In the genomic region with DNA sequence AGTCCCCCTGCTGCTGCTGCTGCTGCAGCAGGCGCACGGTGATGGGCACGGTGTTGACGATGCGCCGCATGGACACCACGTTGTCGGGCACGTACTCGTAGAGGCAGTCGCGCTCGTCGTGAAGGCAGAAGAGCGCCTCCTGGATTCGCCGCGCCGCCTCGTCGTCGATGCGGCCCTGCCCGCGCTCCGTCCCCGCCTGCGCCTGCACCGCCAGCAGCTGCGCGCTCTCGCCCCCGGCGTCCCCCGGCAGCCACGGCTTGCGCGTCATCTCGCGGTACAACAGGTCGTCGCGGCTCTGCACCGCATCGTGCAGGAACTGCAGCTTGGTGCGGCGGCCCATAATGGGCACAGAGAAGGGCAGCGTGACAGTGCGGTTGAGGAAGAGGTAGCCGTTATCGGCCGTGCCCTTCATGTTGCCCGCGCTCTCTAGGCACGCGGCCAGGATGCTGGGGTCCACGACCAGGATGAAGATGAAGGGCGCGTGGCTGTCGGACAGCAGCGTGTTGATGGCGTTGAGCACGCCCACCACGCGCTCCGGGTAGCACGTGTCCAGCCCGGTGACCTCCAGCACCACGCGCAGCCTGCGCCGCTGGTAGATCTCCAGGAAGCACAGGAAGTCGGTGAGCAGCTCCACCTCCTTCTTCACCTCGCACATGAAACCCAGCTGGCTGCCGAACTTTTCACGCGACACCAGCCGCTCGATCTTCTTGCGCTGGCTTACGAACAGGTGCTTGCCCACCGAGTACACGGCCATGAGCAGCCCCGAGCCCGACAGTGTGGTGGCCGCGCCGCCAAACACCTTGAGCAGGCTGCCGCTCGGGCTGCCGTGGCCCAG, we compare ENCODE assay signal across 9 cellular contexts. TPM values are rescaled to one million over a fixed set of nuclear protein-coding genes. Genes with fewer than 3 reads are reported as not detected.
DNase-seq lines count a peak whose midpoint lies in the region; ATAC-seq, FAIRE-seq and TF ChIP-seq lines count a peak whose summit lies in the region.
"Had no signal": no experiment of that assay in that cellular context is flagged by ENCODE, and none has a peak within 500 bp of the region (broad histone marks: within the 10 kb centered on the region; RNA-seq: fewer than 3 reads in every experiment).

No MANE protein-coding gene starts in this region.

- peaks cover 0 to 17% of the 10 kb centered on the region in 2 experiments; a peak in 1 of 4 replicates for H3K4me1 ChIP-seq in SK-N-SH (ENCODE audit: control insufficient read depth in 1 of 2, insufficient read depth in 2 of 2, low read depth in 1 of 2, low read length in 1 of 2)
- peaks cover 14% of the 10 kb centered on the region for H3K4me1 ChIP-seq in GM12878 (ENCODE audit: control insufficient read depth, insufficient read depth, low read length)

- ATAC-seq in GM12878 = peak; percentile 35
- ATAC-seq in left lobe of liver = peak; percentile 41

- in situ Hi-C loops in GM12878 (cut with MboI) (no loop called here), KBM-7 (cut with MboI; ENCODE audit: low pct_unique_long_range_greater_than_20kb, low sequenced_read_pairs) (no loop called here)

- no TSS peak for BruUV-seq in GM12878 (replicated peaks; lab: Mats Ljungman, UMichigan)

- intact Hi-C loops in GM12878 (cut with micrococcal nuclease; ENCODE audit: unreplicated experiment) = no loop called here

- WGBS in SK-N-SH (ENCODE audit: low lambda C conversion rate) = 40% methylated on average over 72 of the region's 91 CpGs
- 33% methylated on average over 81 of the region's 91 CpGs for WGBS in GM12878 (ENCODE audit: insufficient coverage, insufficient replicate concordance, low lambda C conversion rate, missing lambda C conversion rate)

- RAD21 ChIA-PET in GM12878 (lab: Charles Lee; ENCODE audit: unreplicated experiment) = interaction anchor here (1.8 kb wide), 1 partner anchor 12 kb away, joined by 9 read pairs; no protein-coding TSS in a partner anchor

- peak overlapping the region in 1 of 2 experiments; percentile 13; a peak in 1 of 4 replicates for H3K4me3 ChIP-seq in SK-N-SH (ENCODE audit: low read depth in 2 of 2, low read length in 1 of 2)
- peak overlapping the region; percentile 5; the same call in 1 of the 2 replicates for H3K4me3 ChIP-seq in GM12878

- H3K9me3 ChIP-seq in SK-N-SH (no peaks in the 10 kb centered on the region), GM12878 (replicated peaks; ENCODE audit: control insufficient read depth, insufficient read depth, low read length) (no peaks in the 10 kb centered on the region; the same call in 2 of the 3 replicates)

- POLR2A ChIA-PET in SK-N-SH (lab: Yijun Ruan, JAX) (no interaction called here), GM12878 (lab: Charles Lee) (interaction anchor here (0.5 to 0.6 kb wide), 2 partner anchors 125 to 599 kb away, joined by 3 read pairs; no protein-coding TSS in a partner anchor)

- TF ChIP-seq POLR2A in GM12878 (IDR thresholded peaks at IDR 0.05; ENCODE audit: low read depth, low read length) = no peak; the same call in 1 of the 2 replicates

- no peak overlapping the region for H3K27ac ChIP-seq in SK-N-SH (ENCODE audit: low read depth in 2 of 2, low read length in 1 of 2)
- no peak overlapping the region for H3K27ac ChIP-seq in GM12878 (ENCODE audit: control insufficient read depth, insufficient read depth)

- H2AFZ ChIP-seq in SK-N-SH (ENCODE audit: low read depth) = no peak overlapping the region
- peak overlapping the region; percentile 20 for H2AFZ ChIP-seq in GM12878 (ENCODE audit: control insufficient read depth, low read depth, low read length)

- no peaks in the 10 kb centered on the region; the same call in 1 of the 2 replicates for H3K27me3 ChIP-seq in SK-N-SH (ENCODE audit: insufficient read depth)
- peaks cover 5 to 9% of the 10 kb centered on the region in 2 experiments; a peak in 3 of 4 replicates for H3K27me3 ChIP-seq in GM12878 (replicated peaks in 1 of 2; ENCODE audit: control insufficient read depth in 2 of 2, insufficient read depth in 2 of 2, low read length in 1 of 2)

- H3K9me2 ChIP-seq in SK-N-SH = no peaks in the 10 kb centered on the region

- FAIRE-seq in GM12878 (lab: Jason Lieb, UNC) = no peak
- FAIRE-seq: colon had no signal

- H3K36me3 ChIP-seq in SK-N-SH (replicated peaks in 1 of 2; ENCODE audit: control insufficient read depth in 1 of 2, insufficient read depth in 2 of 2, low read length in 1 of 2) (no peaks in the 10 kb centered on the region), GM12878 (ENCODE audit: control insufficient read depth in 2 of 2, insufficient read depth in 2 of 2, low read length in 1 of 2) (no peaks in the 10 kb centered on the region)

- H3K9ac ChIP-seq in SK-N-SH = no peak overlapping the region
- no peak overlapping the region for H3K9ac ChIP-seq in GM12878 (ENCODE audit: control insufficient read depth, insufficient read depth, low read length)

- H3K4me2 ChIP-seq in SK-N-SH (peak overlapping the region; percentile 37; the same call in 1 of the 2 replicates), GM12878 (ENCODE audit: control insufficient read depth, insufficient read depth) (peak overlapping the region; percentile 74)

- H3K79me2 ChIP-seq in SK-N-SH (ENCODE audit: insufficient read depth) (no peaks in the 10 kb centered on the region), GM12878 (ENCODE audit: control insufficient read depth, insufficient read depth, low read length) (no peaks in the 10 kb centered on the region)

- H4K20me1 ChIP-seq in SK-N-SH (ENCODE audit: insufficient read depth) (no peaks in the 10 kb centered on the region), GM12878 (ENCODE audit: control insufficient read depth, insufficient read depth) (no peaks in the 10 kb centered on the region)

- TF ChIP-seq CTCF in SK-N-SH (IDR thresholded peaks at IDR 0.05) (peak; percentile 21), GM12878 (IDR thresholded peaks at IDR 0.05 in 2 of 3, conservative IDR thresholded peaks at IDR 0.05 in 1 of 3; ENCODE audit: control insufficient read depth in 2 of 3, extremely low read depth in 1 of 3, insufficient read depth in 1 of 3, low read depth in 3 of 3, low read length in 3 of 3) (no peak)

- CTCF ChIA-PET in SK-N-SH (lab: Yijun Ruan, JAX) = interaction anchor here (0.8 to 4.1 kb wide), 12 partner anchors 9 to 187 kb away, joined by 3 to 21 read pairs (median 4); no protein-coding TSS in a partner anchor
- CTCF ChIA-PET in GM12878 (lab: Yijun Ruan, JAX) = interaction anchor here (1.1 kb wide), 1 partner anchor 35 kb away, joined by 3 read pairs; no protein-coding TSS in a partner anchor

- TF ChIP-seq RAD21 in SK-N-SH (IDR thresholded peaks at IDR 0.05; ENCODE audit: low read length) (no peak), GM12878 (IDR thresholded peaks at IDR 0.05; ENCODE audit: insufficient read depth, low read depth, low read length) (no peak)

- DNase-seq in COR-L47 (lab: John Stamatoyannopoulos, UW) = peak; percentile 33
- peak; percentile 80 for DNase-seq in SK-N-SH
- DNase-seq in GM12878 (ENCODE audit: low read depth, low spot score) = no peak
- DNase-seq in left lobe of liver (ENCODE audit: low spot score) = no peak
- peak; percentile 21 to 34 (median 23) for DNase-seq in stimulated activated CD4-positive, alpha-beta T cell treated with anti-CD3 and anti-CD28 coated beads, TNF-alpha, amount 100 ng/mL, for 4 hours (ENCODE audit: low read depth in 3 of 3)
- DNase-seq in KBM-7 = no peak
- no peak for DNase-seq in dedifferentiated amniotic fluid mesenchymal stem cell (ENCODE audit: extremely low spot score)
- DNase-seq in NOMO-1 (lab: John Stamatoyannopoulos, UW; ENCODE audit: unreplicated experiment in 2 of 2) = no peak

- TF ChIP-seq EP300 in SK-N-SH (IDR thresholded peaks at IDR 0.05; ENCODE audit: borderline replicate concordance in 1 of 2, low read depth in 1 of 2, low read length in 1 of 2) = no peak
- TF ChIP-seq EP300 in GM12878 (IDR thresholded peaks at IDR 0.05; ENCODE audit: borderline replicate concordance in 1 of 2, control insufficient read depth in 1 of 2, low read depth in 2 of 2, low read length in 2 of 2) = no peak

- H3F3A ChIP-seq in SK-N-SH (replicated peaks; ENCODE audit: insufficient read depth) = no peaks in the 10 kb centered on the region

- SMC1A ChIA-PET in GM12878 (lab: Charles Lee; ENCODE audit: uncharacterized antibody, unreplicated experiment) = no interaction called here

RNA-seq across cellular contexts. Expression of a gene that starts 8.1 kb away (rescaled TPM):
- 0.06 and 0.12 TPM in 2 replicates for polyA plus RNA-seq in SK-N-SH (2012; rRNA removed)
- 0.03 and 0.04 TPM in 2 replicates for polyA plus RNA-seq in SK-N-SH (2012; cell fraction: cytosol; rRNA removed)
- 0.97 and 1.9 TPM in 2 replicates for polyA plus RNA-seq in SK-N-SH (2012; cell fraction: nucleus; rRNA removed)
- total RNA-seq in GM12878 (2013; cell fraction: nucleolus; rRNA removed) = 1.4 and 1.6 TPM in 2 replicates
- total RNA-seq in GM12878 (2014; rRNA removed) = 0.05 and 0.06 TPM in 2 replicates
- total RNA-seq in GM12878 (2014; rRNA removed; fragmentation: Illumina TruSeq; extraction: Trizol) = not detected in 2 replicates
- total RNA-seq in GM12878 (2021) = 0.05 and 0.13 TPM in 2 replicates
- not detected for polyA plus RNA-seq in GM12878 (2011; ENCODE audit: low read depth)
- not detected in 2 replicates for polyA plus RNA-seq in GM12878 (2011; rRNA removed)
- polyA plus RNA-seq in GM12878 (2011; cell fraction: cytosol; rRNA removed) = 0.03 TPM in 1 of 2 replicates, not detected in the other
- polyA plus RNA-seq in GM12878 (2011; cell fraction: nucleus; rRNA removed) = 0.28 and 0.37 TPM in 2 replicates
- polyA plus RNA-seq in GM12878 (2012) = 0.14 and 0.17 TPM in 2 replicates
- not detected in 2 replicates for polyA plus RNA-seq in GM12878 (2014; fragmentation: Illumina TruSeq; extraction: Trizol)
- polyA plus RNA-seq in GM12878 (2014; fragmentation: Nextera tagmentation; extraction: Ambion mirVana) = not detected
- 0.04 and 0.18 TPM in 2 replicates for polyA plus RNA-seq in GM12878 (2014; rRNA removed)
- polyA plus RNA-seq in GM12878 (2016; fragmentation: Nextera tagmentation; extraction: Ambion mirVana) = not detected
- 0.05 TPM in 1 of 2 replicates, not detected in the other for polyA minus RNA-seq in GM12878 (2011; rRNA and poly(A)+ RNA removed)
- polyA minus RNA-seq in GM12878 (2011; cell fraction: cytosol; rRNA and poly(A)+ RNA removed) = not detected in 2 replicates
- polyA minus RNA-seq in GM12878 (2011; cell fraction: nucleus; rRNA and poly(A)+ RNA removed) = 0.12 TPM in 1 of 2 replicates, not detected in the other
- total RNA-seq in left lobe of liver = not detected

RNA-seq across cellular contexts. Expression of a gene that starts 25.3 kb away (rescaled TPM):
- 53.0 and 59.0 TPM in 2 replicates for polyA plus RNA-seq in SK-N-SH (2012; rRNA removed)
- polyA plus RNA-seq in SK-N-SH (2012; cell fraction: cytosol; rRNA removed) = 34.4 and 43.2 TPM in 2 replicates
- polyA plus RNA-seq in SK-N-SH (2012; cell fraction: nucleus; rRNA removed) = 25.3 and 26.7 TPM in 2 replicates
- total RNA-seq in GM12878 (2013; cell fraction: nucleolus; rRNA removed) = 3.3 and 5.8 TPM in 2 replicates
- total RNA-seq in GM12878 (2014; rRNA removed) = 46.8 and 48.8 TPM in 2 replicates
- total RNA-seq in GM12878 (2014; rRNA removed; fragmentation: Illumina TruSeq; extraction: Trizol) = 21.5 and 23.8 TPM in 2 replicates
- 62.8 and 66.8 TPM in 2 replicates for total RNA-seq in GM12878 (2021)
- polyA plus RNA-seq in GM12878 (2011; ENCODE audit: low read depth) = 37.6 TPM
- 15.1 and 24.9 TPM in 2 replicates for polyA plus RNA-seq in GM12878 (2011; rRNA removed)
- polyA plus RNA-seq in GM12878 (2011; cell fraction: cytosol; rRNA removed) = 59.6 and 60.5 TPM in 2 replicates
- 31.2 and 40.5 TPM in 2 replicates for polyA plus RNA-seq in GM12878 (2011; cell fraction: nucleus; rRNA removed)
- 90.0 and 92.6 TPM in 2 replicates for polyA plus RNA-seq in GM12878 (2012)
- polyA plus RNA-seq in GM12878 (2014; fragmentation: Illumina TruSeq; extraction: Trizol) = 1.4 and 16.8 TPM in 2 replicates
- polyA plus RNA-seq in GM12878 (2014; fragmentation: Nextera tagmentation; extraction: Ambion mirVana) = 10 to 100 TPM in 1 of 2 experiments, 1 to 10 TPM in 1; 1.8 to 20.3 TPM
- 66.7 and 68.2 TPM in 2 replicates for polyA plus RNA-seq in GM12878 (2014; rRNA removed)
- 10 to 100 TPM; 82.8 to 83.9 TPM for polyA plus RNA-seq in GM12878 (2016; fragmentation: Nextera tagmentation; extraction: Ambion mirVana)
- polyA minus RNA-seq in GM12878 (2011; rRNA and poly(A)+ RNA removed) = 3.4 and 16.2 TPM in 2 replicates
- polyA minus RNA-seq in GM12878 (2011; cell fraction: cytosol; rRNA and poly(A)+ RNA removed) = 3.7 and 7.6 TPM in 2 replicates
- polyA minus RNA-seq in GM12878 (2011; cell fraction: nucleus; rRNA and poly(A)+ RNA removed) = 3.6 and 3.9 TPM in 2 replicates
- 30.6 TPM for total RNA-seq in left lobe of liver

RNA-seq across cellular contexts. Expression of a gene that starts 25.9 kb away (rescaled TPM):
- polyA plus RNA-seq in SK-N-SH (2012; rRNA removed) (3.0 and 3.7 TPM in 2 replicates), GM12878 (2011; rRNA removed) (4.5 and 10.0 TPM in 2 replicates), GM12878 (2014; fragmentation: Illumina TruSeq; extraction: Trizol) (8.0 and 9.3 TPM in 2 replicates), GM12878 (2014; fragmentation: Nextera tagmentation; extraction: Ambion mirVana) (10 to 100 TPM; 10.0 to 14.5 TPM), GM12878 (2014; rRNA removed) (10.8 and 14.9 TPM in 2 replicates), GM12878 (2016; fragmentation: Nextera tagmentation; extraction: Ambion mirVana) (10 to 100 TPM; 14.7 to 15.0 TPM)
- 1.9 and 2.2 TPM in 2 replicates for polyA plus RNA-seq in SK-N-SH (2012; cell fraction: cytosol; rRNA removed)
- polyA plus RNA-seq in SK-N-SH (2012; cell fraction: nucleus; rRNA removed) = 3.5 and 5.6 TPM in 2 replicates
- 8.3 and 8.9 TPM in 2 replicates for total RNA-seq in GM12878 (2013; cell fraction: nucleolus; rRNA removed)
- total RNA-seq in GM12878 (2014; rRNA removed) (4.2 and 4.4 TPM in 2 replicates), GM12878 (2014; rRNA removed; fragmentation: Illumina TruSeq; extraction: Trizol) (3.6 and 4.1 TPM in 2 replicates), GM12878 (2021) (17.0 and 18.3 TPM in 2 replicates), left lobe of liver (6.5 TPM)
- polyA plus RNA-seq in GM12878 (2011; ENCODE audit: low read depth) = 4.9 TPM
- 10.0 and 11.6 TPM in 2 replicates for polyA plus RNA-seq in GM12878 (2011; cell fraction: cytosol; rRNA removed)
- polyA plus RNA-seq in GM12878 (2011; cell fraction: nucleus; rRNA removed) = 6.6 and 7.7 TPM in 2 replicates
- 9.9 and 10.1 TPM in 2 replicates for polyA plus RNA-seq in GM12878 (2012)
- polyA minus RNA-seq in GM12878 (2011; rRNA and poly(A)+ RNA removed) = 11.9 and 15.3 TPM in 2 replicates
- polyA minus RNA-seq in GM12878 (2011; cell fraction: cytosol; rRNA and poly(A)+ RNA removed) = 6.5 and 6.9 TPM in 2 replicates
- 4.2 and 7.9 TPM in 2 replicates for polyA minus RNA-seq in GM12878 (2011; cell fraction: nucleus; rRNA and poly(A)+ RNA removed)

RNA-seq across cellular contexts. Expression of a gene that starts 59.7 kb away (rescaled TPM):
- polyA plus RNA-seq in SK-N-SH (2012; rRNA removed) = 19.3 and 24.4 TPM in 2 replicates
- 9.4 and 14.2 TPM in 2 replicates for polyA plus RNA-seq in SK-N-SH (2012; cell fraction: cytosol; rRNA removed)
- polyA plus RNA-seq in SK-N-SH (2012; cell fraction: nucleus; rRNA removed) = 53.9 and 70.9 TPM in 2 replicates
- 40.0 and 40.4 TPM in 2 replicates for total RNA-seq in GM12878 (2013; cell fraction: nucleolus; rRNA removed)
- total RNA-seq in GM12878 (2014; rRNA removed) = 18.3 and 21.3 TPM in 2 replicates
- total RNA-seq in GM12878 (2014; rRNA removed; fragmentation: Illumina TruSeq; extraction: Trizol) = 4.0 and 5.1 TPM in 2 replicates
- 15.8 and 20.9 TPM in 2 replicates for total RNA-seq in GM12878 (2021)
- 2.2 TPM for polyA plus RNA-seq in GM12878 (2011; ENCODE audit: low read depth)
- 5.5 and 9.5 TPM in 2 replicates for polyA plus RNA-seq in GM12878 (2011; rRNA removed)
- 10.6 and 16.8 TPM in 2 replicates for polyA plus RNA-seq in GM12878 (2011; cell fraction: cytosol; rRNA removed)
- polyA plus RNA-seq in GM12878 (2011; cell fraction: nucleus; rRNA removed) = 80.7 and 84.7 TPM in 2 replicates
- polyA plus RNA-seq in GM12878 (2012) = 9.0 and 17.0 TPM in 2 replicates
- polyA plus RNA-seq in GM12878 (2014; fragmentation: Illumina TruSeq; extraction: Trizol) = 0.63 and 1.9 TPM in 2 replicates
- polyA plus RNA-seq in GM12878 (2014; fragmentation: Nextera tagmentation; extraction: Ambion mirVana) = under 1 TPM in 1 of 2 experiments, not detected in 1; 0.09 TPM
- polyA plus RNA-seq in GM12878 (2014; rRNA removed) = 17.5 and 20.7 TPM in 2 replicates
- 1 to 10 TPM; 2.2 to 4.1 TPM for polyA plus RNA-seq in GM12878 (2016; fragmentation: Nextera tagmentation; extraction: Ambion mirVana)
- 5.9 and 11.1 TPM in 2 replicates for polyA minus RNA-seq in GM12878 (2011; rRNA and poly(A)+ RNA removed)
- polyA minus RNA-seq in GM12878 (2011; cell fraction: cytosol; rRNA and poly(A)+ RNA removed) = 4.5 and 8.8 TPM in 2 replicates
- polyA minus RNA-seq in GM12878 (2011; cell fraction: nucleus; rRNA and poly(A)+ RNA removed) = 12.8 and 20.3 TPM in 2 replicates
- total RNA-seq in left lobe of liver = 11.3 TPM

Comparison
In these comparisons a context has a peak if more than half of its experiments do, and no peak if none do; other contexts are left out.
1. DNase-seq: peak in COR-L47 (single experiment), SK-N-SH (single experiment) and stimulated activated CD4-positive, alpha-beta T cell treated with anti-CD3 and anti-CD28 coated beads, TNF-alpha, amount 100 ng/mL, for 4 hours (3 of 3); none in GM12878 (single experiment), left lobe of liver (single experiment), KBM-7 (single experiment), dedifferentiated amniotic fluid mesenchymal stem cell (single experiment) and NOMO-1 (0 of 2).